1 cellular context compared by ENCODE assay signal in the genomic region with DNA sequence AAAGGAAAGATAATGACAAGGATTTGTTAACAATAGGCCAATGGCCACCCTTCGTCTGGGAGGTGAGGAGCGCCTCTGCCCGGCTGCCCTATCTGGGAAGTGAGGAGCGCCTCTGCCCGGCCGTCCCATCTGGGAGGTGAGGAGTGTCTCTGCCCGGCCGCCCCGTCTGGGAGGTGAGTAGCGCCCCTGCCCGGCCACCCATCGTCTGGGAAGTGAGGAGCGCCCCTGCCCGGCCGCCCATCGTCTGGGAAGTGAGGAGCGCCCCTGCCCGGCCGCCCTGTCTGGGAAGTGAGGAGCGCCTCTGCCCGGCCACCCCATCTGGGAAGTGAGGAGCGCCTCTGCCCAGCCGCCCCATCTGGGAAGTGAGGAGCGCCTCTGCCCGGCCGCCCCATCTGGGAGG.
TF ChIP-seq lines count a peak whose summit lies in the region.
"Not testable (repeated sequence)": the region's sequence is repeated elsewhere in the genome, so short reads cannot be mapped to it uniquely, and the experiment has no call there.

No MANE protein-coding gene starts in this region.

- not testable (repeated sequence) for H3K36me3 ChIP-seq in HEK293 (ENCODE audit: control insufficient read depth in 2 of 2, insufficient read depth in 1 of 2, low read length in 2 of 2)

- H3K9me3 ChIP-seq in HEK293 (ENCODE audit: control insufficient read depth, insufficient read depth, low read depth, low read length): not testable (repeated sequence)

- not testable (repeated sequence) for H3K4me1 ChIP-seq in HEK293 (ENCODE audit: control insufficient read depth, insufficient read depth, low read length)

- not testable (repeated sequence) for H3K4me3 ChIP-seq in HEK293 (ENCODE audit: low read depth, low read length)

- POLR2A ChIA-PET in HEK293 (lab: Yijun Ruan, JAX): not testable (repeated sequence)

- CTCF ChIA-PET in HEK293 (lab: Yijun Ruan, JAX): not testable (repeated sequence)

- not testable (repeated sequence) for H3K27ac ChIP-seq in HEK293 (ENCODE audit: extremely low read depth, low read depth, low read length)

- not testable (repeated sequence) for TF ChIP-seq CTCF in HEK293 (tag by site-specific recombination; IDR thresholded peaks at IDR 0.05)

TF ChIP-seq in HEK293, 187 proteins besides CTCF, POLR2A, EP300 and RAD21:
- peak; percentile 6; the same call in 1 of the 2 replicates for TF ChIP-seq ZNF202 (tag by site-specific recombination; IDR thresholded peaks at IDR 0.05; ENCODE audit: borderline replicate concordance)
